8 cellular contexts compared by ENCODE assay signal in genomic region chr20:49186535-49187329, GRCh38. TPM values are rescaled to one million over a fixed set of nuclear protein-coding genes. Genes with fewer than 3 reads are reported as not detected.
DNase-seq lines count a peak whose midpoint lies in the region; ATAC-seq and TF ChIP-seq lines count a peak whose summit lies in the region.

No MANE protein-coding gene starts in this region.

- dilution Hi-C loops in mammary epithelial cell (cut with HindIII; ENCODE audit: low sequenced_read_pairs) = loop anchor here (5.0 to 10.0 kb wide), 3 partner anchors 34 to 58 kb away; no protein-coding TSS in a partner anchor

- H3K4me1 Mint-ChIP-seq in Caco-2 (ENCODE audit: low read depth, unreplicated experiment) (peaks cover 36% of the 10 kb centered on the region), IgD-negative memory B cell (peaks cover 24 to 41% (median 40%) of the 10 kb centered on the region in 3 donors)

- TF ChIP-seq CTCF in Caco-2 (IDR thresholded peaks at IDR 0.05; ENCODE audit: insufficient read depth in 1 of 2, low read depth in 1 of 2, low read length in 1 of 2, severe bottlenecking in 1 of 2, unreplicated experiment in 1 of 2) (peak in 1 of 2 experiments; percentile 25), WI38 (IDR thresholded peaks at IDR 0.05; ENCODE audit: low read depth, low read length) (no peak), mammary epithelial cell (conservative IDR thresholded peaks at IDR 0.05 in 1 of 2, IDR thresholded peaks at IDR 0.05 in 1 of 2; ENCODE audit: extremely low read depth in 1 of 2, insufficient read depth in 1 of 2, low read depth in 1 of 2, low read length in 2 of 2) (no peak), kidney epithelial cell (IDR thresholded peaks at IDR 0.05; ENCODE audit: insufficient read depth, low read length, poor library complexity, severe bottlenecking) (no peak)

- peak overlapping the region; percentile 81 for H3K4me3 Mint-ChIP-seq in Caco-2 (ENCODE audit: unreplicated experiment)
- peak overlapping the region; percentile 85 to 93 (median 88) for H3K4me3 Mint-ChIP-seq in IgD-negative memory B cell

- H4K20me1 ChIP-seq in mammary epithelial cell (ENCODE audit: insufficient read depth, low read length) = no peaks in the 10 kb centered on the region

- H3K79me2 ChIP-seq in mammary epithelial cell (ENCODE audit: insufficient read depth, low read length) = peaks cover 63% of the 10 kb centered on the region

- no peaks in the 10 kb centered on the region for H3K27me3 Mint-ChIP-seq in Caco-2 (ENCODE audit: insufficient read depth, unreplicated experiment)
- no peaks in the 10 kb centered on the region for H3K27me3 Mint-ChIP-seq in IgD-negative memory B cell

- peak overlapping the region; percentile 79 for H3K9ac ChIP-seq in mammary epithelial cell (ENCODE audit: insufficient read depth, low read length)

- H3K36me3 Mint-ChIP-seq in Caco-2 (ENCODE audit: insufficient read depth, unreplicated experiment) (peaks cover 51% of the 10 kb centered on the region), IgD-negative memory B cell (peaks cover 2% of the 10 kb centered on the region)

- ATAC-seq in HG03469 (IDR thresholded peaks at IDR 0.05; ENCODE audit: unreplicated experiment) = no peak

- POLR2A ChIA-PET in Caco-2 (lab: Charles Lee) = interaction anchor here (0.6 to 1.4 kb wide), 2 partner anchors 32 to 110 kb away, joined by 3 to 17 read pairs; partner anchors contain the start of gene DDX27

- CTCF ChIA-PET in Caco-2 (lab: Charles Lee) = interaction anchor here (1.1 to 1.6 kb wide), 2 partner anchors 30 to 53 kb away, joined by 3 to 12 read pairs; no protein-coding TSS in a partner anchor
- CTCF ChIA-PET in mammary epithelial cell (lab: Charles Lee; ENCODE audit: low non-redundant PET) = interaction anchor here (0.6 to 0.8 kb wide), 2 partner anchors 15 to 31 kb away, joined by 3 to 5 read pairs; no protein-coding TSS in a partner anchor

- BruUV-seq in Caco-2 (replicated peaks; lab: Mats Ljungman, UMichigan) (TSS peak; percentile 57), mammary epithelial cell (replicated peaks; lab: Mats Ljungman, UMichigan) (TSS peak; percentile 23)

- H3K27me3 ChIP-seq in Caco-2 (replicated peaks; ENCODE audit: control insufficient read depth, insufficient read depth, low read length) (no peaks in the 10 kb centered on the region), mammary epithelial cell (ENCODE audit: insufficient read depth, low read length) (no peaks in the 10 kb centered on the region), kidney epithelial cell (ENCODE audit: control insufficient read depth, insufficient read depth, low read length) (no peaks in the 10 kb centered on the region)

- H2AFZ ChIP-seq in mammary epithelial cell (ENCODE audit: low read depth, low read length) = peak overlapping the region; percentile 72

- H3K36me3 ChIP-seq in Caco-2 (ENCODE audit: control insufficient read depth, insufficient read depth, low read length) (no peaks in the 10 kb centered on the region), mammary epithelial cell (ENCODE audit: insufficient read depth, low read length) (no peaks in the 10 kb centered on the region), kidney epithelial cell (ENCODE audit: control insufficient read depth, insufficient read depth, low read length) (no peaks in the 10 kb centered on the region)

- H3K9me3 ChIP-seq in Caco-2 (no peaks in the 10 kb centered on the region), mammary epithelial cell (replicated peaks; ENCODE audit: insufficient read depth, low read length) (no peaks in the 10 kb centered on the region)

- H3K4me3 ChIP-seq in Caco-2 (ENCODE audit: low read depth, low read length) (peak overlapping the region; percentile 77), WI38 (ENCODE audit: low read depth, low read length) (peak overlapping the region; percentile 72), mammary epithelial cell (replicated peaks in 1 of 3; ENCODE audit: insufficient read depth in 1 of 3, low read depth in 2 of 3, low read length in 3 of 3) (peak overlapping the region; percentile 67 to 82 (median 79)), kidney epithelial cell (ENCODE audit: low read depth, low read length) (peak overlapping the region; percentile 71)

- H3K9me3 Mint-ChIP-seq in Caco-2 (ENCODE audit: unreplicated experiment) (no peaks in the 10 kb centered on the region), IgD-negative memory B cell (no peaks in the 10 kb centered on the region)

- DNase-seq in Caco-2 (peak; percentile 64 to 71), mammary epithelial cell (peak; percentile 66), kidney epithelial cell (ENCODE audit: low read depth) (peak; percentile 14), middle frontal gyrus (ENCODE audit: extremely low spot score, low spot score) (no peak)
- DNase-seq in stimulated activated CD4-positive, alpha-beta T cell treated with anti-CD3 and anti-CD28 coated beads, Interleukin-1b, Interleukin-23, amount 100 ng/mL, for 24 hours (ENCODE audit: low read depth in 4 of 4, low spot score in 1 of 4) = peak; percentile 18 to 65 (median 42)

- H3K4me2 ChIP-seq in mammary epithelial cell (ENCODE audit: insufficient read depth, low read depth, low read length) = peak overlapping the region; percentile 89

- H3K27ac ChIP-seq in mammary epithelial cell (ENCODE audit: insufficient read depth, low read depth, low read length) = peak overlapping the region; percentile 68

- H3K4me1 ChIP-seq in Caco-2 (peaks cover 27% of the 10 kb centered on the region), mammary epithelial cell (ENCODE audit: insufficient read depth, low read length) (peaks cover 7% of the 10 kb centered on the region)

- WGBS in mammary epithelial cell (ENCODE audit: low coverage, missing lambda C conversion rate) = 1% methylated on average over 18 of the region's 19 CpGs

- H3K27ac Mint-ChIP-seq in Caco-2 (ENCODE audit: unreplicated experiment) (peak overlapping the region; percentile 65), IgD-negative memory B cell (peak overlapping the region; percentile 82 to 97 (median 87))

- intact Hi-C loops in Caco-2 (cut with micrococcal nuclease; ENCODE audit: unreplicated experiment) (loop anchor here (1.0 to 10.0 kb wide), 3 partner anchors 25 to 912 kb away; no protein-coding TSS in a partner anchor), mammary epithelial cell (cut with micrococcal nuclease) (loop anchor here (2.0 kb wide), 1 partner anchor 54 kb away; no protein-coding TSS in a partner anchor)

- in situ Hi-C loops in mammary epithelial cell (cut with MboI; ENCODE audit: low sequenced_read_pairs in 2 of 2) = no loop called here

RNA-seq across cellular contexts. Expression of gene STAU1, which starts 1.4 kb away (rescaled TPM):
- total RNA-seq in Caco-2 (2022) (197 and 201 TPM in 2 replicates), mammary epithelial cell (10 to 100 TPM; 52.7 to 87.1 TPM), kidney epithelial cell (72.5 and 81.6 TPM in 2 replicates)
- polyA plus RNA-seq in IgD-negative memory B cell (32.4 TPM), mammary epithelial cell (41.6 TPM)
- polyA minus RNA-seq in mammary epithelial cell = 107 TPM

RNA-seq across cellular contexts. Expression of gene DDX27, which starts 32.5 kb away (rescaled TPM):
- total RNA-seq in Caco-2 (2022) = 146 and 148 TPM in 2 replicates
- polyA plus RNA-seq in IgD-negative memory B cell = 62.8 TPM
- total RNA-seq in mammary epithelial cell = 10 to 100 TPM; 39.0 to 44.1 TPM
- polyA plus RNA-seq in mammary epithelial cell = 36.9 TPM
- polyA minus RNA-seq in mammary epithelial cell = 52.4 TPM
- total RNA-seq in kidney epithelial cell = 49.6 and 52.2 TPM in 2 replicates
